In the genomic region with DNA sequence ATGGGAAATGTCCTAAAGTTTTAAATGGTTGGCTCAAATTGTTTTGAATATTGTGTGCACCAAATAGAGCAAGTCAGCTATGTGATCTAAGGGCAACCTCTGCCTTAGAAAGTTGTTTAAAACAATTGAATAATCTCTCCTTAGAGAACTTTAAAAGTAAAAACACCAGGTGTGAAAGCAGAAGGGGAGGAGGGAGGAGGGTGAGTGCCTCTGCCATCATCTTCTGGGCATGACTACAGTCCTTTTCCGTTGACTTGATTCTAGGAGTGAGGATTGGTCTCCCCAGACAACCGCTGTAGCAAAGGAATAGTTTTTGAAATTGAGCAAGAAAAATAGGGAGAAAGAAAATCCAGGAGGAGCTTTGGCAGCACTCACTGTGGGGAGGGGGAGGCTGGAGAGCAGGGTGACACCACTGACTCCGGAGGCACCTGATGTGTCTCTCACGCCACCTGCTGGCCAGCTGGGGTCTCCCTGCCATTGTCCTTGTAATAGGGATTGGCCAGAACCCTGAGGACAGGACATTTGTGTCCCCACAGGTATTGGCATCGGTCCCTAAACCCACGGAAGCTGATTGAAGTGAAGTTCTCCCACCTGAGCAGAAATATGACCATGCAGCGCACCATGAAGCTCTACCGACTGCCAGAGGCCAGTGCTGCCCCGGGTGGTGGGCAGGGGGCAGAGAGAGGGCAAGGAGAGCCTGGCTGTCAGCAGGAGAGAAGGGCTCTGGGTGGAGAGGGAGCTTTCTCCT, we compare ENCODE assay signal across 8 cellular contexts. TPM values are rescaled to one million over a fixed set of nuclear protein-coding genes. Genes with fewer than 3 reads are reported as not detected.
DNase-seq lines count a peak whose midpoint lies in the region; ATAC-seq and TF ChIP-seq lines count a peak whose summit lies in the region.

No MANE protein-coding gene starts in this region.

- TF ChIP-seq CTCF in LNCAP (IDR thresholded peaks at IDR 0.05) (peak; percentile 97), RWPE1 (conservative IDR thresholded peaks at IDR 0.05; ENCODE audit: low read depth) (peak; percentile 96), foreskin fibroblast (IDR thresholded peaks at IDR 0.05; ENCODE audit: low read depth, low read length) (peak; percentile 88)

- DNase-seq in DMS153 (lab: John Stamatoyannopoulos, UW) (peak; percentile 38), RWPE1 (ENCODE audit: low spot score) (peak; percentile 89), activated gamma-delta T cell (lab: John Stamatoyannopoulos, UW) (peak; percentile 27), foreskin fibroblast (peak; percentile 48 to 83), occipital lobe (lab: John Stamatoyannopoulos, UW) (peak; percentile 79), substantia nigra (lab: John Stamatoyannopoulos, UW) (peak in 46 of 49 donors; percentile 13 to 96 (median 76))

- H3K4me3 ChIP-seq in foreskin fibroblast (ENCODE audit: low read depth in 1 of 2, low read length in 2 of 2) = no peak overlapping the region

- H3K27ac ChIP-seq in RWPE1 (peak overlapping the region; percentile 95), substantia nigra (ENCODE audit: low read depth, low read length, poor library complexity, severe bottlenecking) (no peak overlapping the region)

- CTCF ChIA-PET in RWPE1 (lab: Yijun Ruan, JAX) = interaction anchor here (0.5 to 2.6 kb wide), 31 partner anchors 9 to 189 kb away, joined by 3 to 29 read pairs (median 4); a partner anchor contains a TSS

- no peak for ATAC-seq in HG03139 (IDR thresholded peaks at IDR 0.05; ENCODE audit: unreplicated experiment)

- POLR2A ChIA-PET in RWPE1 (lab: Yijun Ruan, JAX; ENCODE audit: low non-redundant PET) = no interaction called here

RNA-seq across cellular contexts. Expression of a gene that starts 33.3 kb away (rescaled TPM):
- 3.1 TPM for total RNA-seq in occipital lobe

RNA-seq across cellular contexts. Expression of a gene that starts 36.4 kb away (rescaled TPM):
- 3.0 TPM for total RNA-seq in occipital lobe

RNA-seq across cellular contexts. Expression of a gene that starts 37.9 kb away (rescaled TPM):
- total RNA-seq in occipital lobe = 27.9 TPM

RNA-seq across cellular contexts. Expression of a gene that starts 47.6 kb away (rescaled TPM):
- 47.6 TPM for total RNA-seq in occipital lobe

RNA-seq across cellular contexts. Expression of a gene that starts 49.2 kb away (rescaled TPM):
- total RNA-seq in occipital lobe = 8.0 TPM

Comparison
In these comparisons a context has a peak if more than half of its experiments do, and no peak if none do; other contexts are left out.
1. DNase-seq: peak in every context shown above with its lines; median percentile 89 in RWPE1; 79 in occipital lobe; 76 in substantia nigra; 66 in foreskin fibroblast; 38 in DMS153; 27 in activated gamma-delta T cell.